In genomic region chr16:13848795-13849194, GRCh38 we compare ENCODE assay signal across 29 cellular contexts.
"Had no signal": no experiment of that assay in that cellular context is flagged by ENCODE, and none has a peak within 500 bp of the region (broad histone marks: within the 10 kb centered on the region; RNA-seq: fewer than 3 reads in every experiment).

No MANE protein-coding gene starts in this region.

- H3K27ac ChIP-seq: heart left ventricle, left lung, pancreas, prostate gland, stomach, testis, thyroid gland, upper lobe of right lung had no signal

- H3K27ac Mint-ChIP-seq: naive thymus-derived CD4-positive, alpha-beta T cell; natural killer cell treated with Interleukin-12 subunit alpha and Interleukin-12 subunit beta and Interleukin-15 and Interleukin-18, amount 100 ng/mL, for 72 hours; stimulated activated naive B cell treated with anti-CD40 and anti-IgM and Interleukin-4, amounts not matched to agents 10 μg/mL and 1 μg/mL and 100 μg/mL, for 72 hours had no signal

- ATAC-seq: heart left ventricle; left colon; left lung; mucosa of descending colon; naive thymus-derived CD4-positive, alpha-beta T cell; natural killer cell treated with Interleukin-12 subunit alpha and Interleukin-12 subunit beta and Interleukin-15 and Interleukin-18, amount 100 ng/mL, for 72 hours; pancreas; right cardiac atrium; sciatic nerve; stimulated activated naive B cell treated with anti-CD40 and anti-IgM and Interleukin-4, amounts not matched to agents 10 μg/mL and 1 μg/mL and 100 μg/mL, for 72 hours; stimulated activated naive CD8-positive, alpha-beta T cell treated with anti-CD3 and anti-CD28 coated beads, Interleukin-15, Interleukin-2, amounts not matched to agents 100 U/mL and 50 U/mL, for 24 hours; upper lobe of right lung had no signal

- H3K36me3 ChIP-seq: heart left ventricle, left lung, pancreas, prostate gland, stomach, thyroid gland, upper lobe of right lung had no signal

- H3K4me3 Mint-ChIP-seq: naive thymus-derived CD4-positive, alpha-beta T cell; natural killer cell treated with Interleukin-12 subunit alpha and Interleukin-12 subunit beta and Interleukin-15 and Interleukin-18, amount 100 ng/mL, for 72 hours; stimulated activated naive B cell treated with anti-CD40 and anti-IgM and Interleukin-4, amounts not matched to agents 10 μg/mL and 1 μg/mL and 100 μg/mL, for 72 hours had no signal

- H3K4me1 ChIP-seq: heart left ventricle, left lung, pancreas, prostate gland, stomach, testis, thyroid gland, upper lobe of right lung had no signal

- H3K36me3 Mint-ChIP-seq: natural killer cell treated with Interleukin-12 subunit alpha and Interleukin-12 subunit beta and Interleukin-15 and Interleukin-18, amount 100 ng/mL, for 72 hours had no signal

- DNase-seq: heart left ventricle; hypothalamus; kidney; left colon; left lung; midbrain; mucosa of descending colon; naive thymus-derived CD4-positive, alpha-beta T cell; nucleus accumbens; pancreas; posterior cingulate gyrus; retina; right cardiac atrium; stimulated activated CD4-positive, alpha-beta T cell treated with anti-CD3 and anti-CD28 coated beads, Interleukin-12 subunit alpha, Interleukin-12 subunit beta, amount 100 ng/mL, for 4 hours; stimulated activated CD4-positive, alpha-beta T cell treated with anti-CD3 and anti-CD28 coated beads, Interleukin-15, amount 100 ng/mL, for 24 hours; stimulated activated CD4-positive, alpha-beta T cell treated with anti-CD3 and anti-CD28 coated beads, Interleukin-2, amount 100 ng/mL, for 24 hours; stimulated activated CD4-positive, alpha-beta T cell treated with anti-CD3 and anti-CD28 coated beads, Interleukin-4, amount 100 ng/mL, for 1 hour; stimulated activated naive B cell treated with anti-CD40 and anti-IgM and Interleukin-4, amounts not matched to agents 10 μg/mL and 1 μg/mL and 100 μg/mL, for 72 hours; stimulated activated naive CD8-positive, alpha-beta T cell treated with anti-CD3 and anti-CD28 coated beads, Interleukin-15, Interleukin-2, amounts not matched to agents 100 U/mL and 50 U/mL, for 24 hours; stomach; testis; thyroid gland; trophoblast cell; upper lobe of right lung had no signal

- H3K4me3 ChIP-seq: heart left ventricle, left lung, lung, mucosa of descending colon, pancreas, prostate gland, skin epidermis, stomach, testis, thyroid gland, upper lobe of right lung had no signal

- H3K4me1 Mint-ChIP-seq: naive thymus-derived CD4-positive, alpha-beta T cell; stimulated activated naive B cell treated with anti-CD40 and anti-IgM and Interleukin-4, amounts not matched to agents 10 μg/mL and 1 μg/mL and 100 μg/mL, for 72 hours had no signal

- H3K27me3 ChIP-seq: pancreas, testis, thyroid gland, upper lobe of right lung had no signal

- H3K9me3 ChIP-seq: mucosa of descending colon, pancreas, prostate gland, testis, thyroid gland, upper lobe of right lung had no signal
